Comparison of ENCODE assay signal across 9 cellular contexts in the genomic region with DNA sequence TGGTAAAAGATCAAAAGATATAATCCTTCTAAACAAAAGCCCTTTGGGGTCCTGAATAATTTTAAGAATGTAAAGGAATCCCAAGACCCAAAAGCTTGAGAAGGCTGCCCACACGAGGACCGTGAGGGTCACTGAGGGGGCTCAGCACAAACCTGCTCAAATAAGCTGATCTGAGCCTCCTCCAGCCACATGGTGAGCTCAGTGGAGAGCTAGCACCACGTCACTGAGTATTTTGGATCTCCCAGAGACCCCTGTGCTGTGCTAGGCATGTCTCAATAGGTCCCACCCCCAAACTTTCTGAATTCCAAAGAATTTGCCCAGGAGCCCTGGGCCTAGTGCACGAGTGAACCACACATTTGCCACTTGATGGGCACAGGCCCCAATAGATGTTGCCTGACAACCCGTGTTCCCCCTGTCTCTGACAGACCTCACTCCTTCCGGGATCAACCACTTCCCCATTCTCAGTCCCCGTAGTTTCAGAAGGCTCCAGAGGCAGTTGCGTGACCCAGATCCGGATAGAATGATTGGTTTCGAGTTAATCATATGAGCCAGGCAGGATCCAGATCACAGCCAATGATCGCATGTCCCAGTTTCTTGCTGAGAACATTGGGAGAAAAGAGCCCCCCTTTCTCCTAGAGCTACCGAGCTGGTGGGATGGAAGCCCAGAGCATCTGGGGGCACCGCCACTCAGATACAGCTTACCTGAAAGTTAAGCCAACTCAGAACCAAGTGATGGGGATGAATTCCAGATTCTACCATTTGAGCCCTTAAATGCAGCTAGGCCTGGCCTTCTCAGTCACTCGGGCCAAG.
DNase-seq lines count a peak whose midpoint lies in the region; ATAC-seq lines count a peak whose summit lies in the region.
"Had no signal": no experiment of that assay in that cellular context is flagged by ENCODE, and none has a peak within 500 bp of the region (broad histone marks: within the 10 kb centered on the region; RNA-seq: fewer than 3 reads in every experiment).

No MANE protein-coding gene starts in this region.

- ATAC-seq in HG02852 (IDR thresholded peaks at IDR 0.05; ENCODE audit: unreplicated experiment) (peak; percentile 72), GM18858 (IDR thresholded peaks at IDR 0.05; ENCODE audit: unreplicated experiment) (no peak)

- DNase-seq in GDM1 (lab: John Stamatoyannopoulos, UW): peak; percentile 73
- DNase-seq in UCSD-AML1 (lab: John Stamatoyannopoulos, UW; ENCODE audit: unreplicated experiment): peak; percentile 67
- DNase-seq in midbrain (lab: John Stamatoyannopoulos, UW): peak; percentile 21
- DNase-seq in NCI-H524 (lab: John Stamatoyannopoulos, UW): no peak
- DNase-seq in NCI-H510A (lab: John Stamatoyannopoulos, UW): no peak
- DNase-seq in glomerular visceral epithelial cell (ENCODE audit: extremely low spot score): no peak
- DNase-seq: Calu3 had no signal

Comparison
In these comparisons a context has a peak if more than half of its experiments do, and no peak if none do; other contexts are left out.
1. DNase-seq: peak in GDM1 (single experiment), UCSD-AML1 (single experiment) and midbrain (single experiment); none in NCI-H524 (0 of 2), NCI-H510A (single experiment) and glomerular visceral epithelial cell (single experiment).